1 cellular context compared by ENCODE assay signal in genomic region chr17:14746784-14747575, GRCh38.
TF ChIP-seq lines count a peak whose summit lies in the region.

No MANE protein-coding gene starts in this region.

TF ChIP-seq in HepG2, 621 proteins besides CTCF, POLR2A, EP300 and RAD21 (continued from another document):
- TF ChIP-seq ZBTB43 (CRISPR knock-in tag; conservative IDR thresholded peaks at IDR 0.05) (no peak), ZNF460 (CRISPR knock-in tag; IDR thresholded peaks at IDR 0.05; ENCODE audit: borderline replicate concordance) (no peak), NKX3-1 (CRISPR knock-in tag; IDR thresholded peaks at IDR 0.05) (no peak), BRCA1 (CRISPR knock-in tag; IDR thresholded peaks at IDR 0.05) (no peak), XBP1 (CRISPR knock-in tag; IDR thresholded peaks at IDR 0.05) (no peak), RELA (CRISPR knock-in tag; IDR thresholded peaks at IDR 0.05) (no peak), ZNF704 (CRISPR knock-in tag; IDR thresholded peaks at IDR 0.05; ENCODE audit: borderline replicate concordance) (no peak), SALL1 (CRISPR knock-in tag; IDR thresholded peaks at IDR 0.05) (no peak), ZNF513 (CRISPR knock-in tag; conservative IDR thresholded peaks at IDR 0.05) (no peak), TARDBP (CRISPR knock-in tag; IDR thresholded peaks at IDR 0.05) (no peak), ZNF570 (CRISPR knock-in tag; IDR thresholded peaks at IDR 0.05; ENCODE audit: borderline replicate concordance) (no peak), ZNF678 (CRISPR knock-in tag; IDR thresholded peaks at IDR 0.05) (no peak), ZBTB1 (CRISPR knock-in tag; IDR thresholded peaks at IDR 0.05; ENCODE audit: borderline replicate concordance) (no peak)
